In genomic region chr12:77342275-77342674, GRCh38 we compare ENCODE assay signal across 26 cellular contexts.
"Had no signal": no experiment of that assay in that cellular context is flagged by ENCODE, and none has a peak within 500 bp of the region (broad histone marks: within the 10 kb centered on the region; RNA-seq: fewer than 3 reads in every experiment).

No MANE protein-coding gene starts in this region.

- H3K27ac ChIP-seq: epithelial cell of prostate, foreskin keratinocyte, gastroesophageal sphincter, heart left ventricle, hepatocyte, neutrophil, pancreas, suprapubic skin, transverse colon, upper lobe of right lung, uterus had no signal

- DNase-seq: cortex of kidney; foreskin keratinocyte; heart left ventricle; kidney; midbrain; naive thymus-derived CD4-positive, alpha-beta T cell; nephron progenitor cell; pancreas; retina; small intestine; stimulated activated CD4-positive, alpha-beta T cell treated with anti-CD3 and anti-CD28 coated beads, Interleukin-15, amount 100 ng/mL, for 24 hours; stimulated activated CD4-positive, alpha-beta T cell treated with anti-CD3 and anti-CD28 coated beads, Interleukin-2, amount 100 ng/mL, for 48 hours; stimulated activated naive B cell treated with anti-CD40 and anti-IgM and Interleukin-4, amounts not matched to agents 10 μg/mL and 1 μg/mL and 100 μg/mL, for 72 hours; transverse colon; upper lobe of right lung; uterus had no signal

- H3K4me2 ChIP-seq: hepatocyte had no signal

- H3K4me1 ChIP-seq: foreskin keratinocyte, pancreas, upper lobe of right lung, uterus had no signal

- H2AFZ ChIP-seq: hepatocyte had no signal

- H3K36me3 Mint-ChIP-seq: memory B cell; naive thymus-derived CD4-positive, alpha-beta T cell; stimulated activated naive B cell treated with anti-CD40 and anti-IgM and Interleukin-4, amounts not matched to agents 10 μg/mL and 1 μg/mL and 100 μg/mL, for 72 hours had no signal

- H3K27me3 ChIP-seq: foreskin keratinocyte, gastroesophageal sphincter, heart left ventricle, hepatocyte, neutrophil, pancreas, suprapubic skin, transverse colon, upper lobe of right lung, uterus had no signal

- H3K4me1 Mint-ChIP-seq: memory B cell; naive thymus-derived CD4-positive, alpha-beta T cell; stimulated activated naive B cell treated with anti-CD40 and anti-IgM and Interleukin-4, amounts not matched to agents 10 μg/mL and 1 μg/mL and 100 μg/mL, for 72 hours had no signal

- ATAC-seq: esophagus mucosa; gastroesophageal sphincter; heart left ventricle; left lobe of liver; naive thymus-derived CD4-positive, alpha-beta T cell; pancreas; stimulated activated naive B cell treated with anti-CD40 and anti-IgM and Interleukin-4, amounts not matched to agents 10 μg/mL and 1 μg/mL and 100 μg/mL, for 72 hours; upper lobe of right lung had no signal

- H3K9me3 Mint-ChIP-seq: nephron progenitor cell; stimulated activated naive CD8-positive, alpha-beta T cell treated with anti-CD3 and anti-CD28 coated beads, Interleukin-15, Interleukin-2, amounts not matched to agents 100 ng/mL and 50 ng/mL, for 24 hours had no signal

- H3K27me3 Mint-ChIP-seq: memory B cell; naive thymus-derived CD4-positive, alpha-beta T cell; stimulated activated naive B cell treated with anti-CD40 and anti-IgM and Interleukin-4, amounts not matched to agents 10 μg/mL and 1 μg/mL and 100 μg/mL, for 72 hours; stimulated activated naive CD8-positive, alpha-beta T cell treated with anti-CD3 and anti-CD28 coated beads, Interleukin-15, Interleukin-2, amounts not matched to agents 100 ng/mL and 50 ng/mL, for 24 hours had no signal

- H3K4me3 Mint-ChIP-seq: memory B cell; naive thymus-derived CD4-positive, alpha-beta T cell; nephron progenitor cell; stimulated activated naive B cell treated with anti-CD40 and anti-IgM and Interleukin-4, amounts not matched to agents 10 μg/mL and 1 μg/mL and 100 μg/mL, for 72 hours; stimulated activated naive CD8-positive, alpha-beta T cell treated with anti-CD3 and anti-CD28 coated beads, Interleukin-15, Interleukin-2, amounts not matched to agents 100 ng/mL and 50 ng/mL, for 24 hours had no signal

- H3K9me3 ChIP-seq: gastroesophageal sphincter, heart left ventricle, neutrophil, pancreas, suprapubic skin, transverse colon, upper lobe of right lung, uterus had no signal

- H3K36me3 ChIP-seq: gastroesophageal sphincter, heart left ventricle, neutrophil, pancreas, suprapubic skin, transverse colon, upper lobe of right lung, uterus had no signal

- H3K27ac Mint-ChIP-seq: memory B cell; naive thymus-derived CD4-positive, alpha-beta T cell; nephron progenitor cell; stimulated activated naive B cell treated with anti-CD40 and anti-IgM and Interleukin-4, amounts not matched to agents 10 μg/mL and 1 μg/mL and 100 μg/mL, for 72 hours; stimulated activated naive CD8-positive, alpha-beta T cell treated with anti-CD3 and anti-CD28 coated beads, Interleukin-15, Interleukin-2, amounts not matched to agents 100 ng/mL and 50 ng/mL, for 24 hours had no signal

- H3K4me3 ChIP-seq: gastroesophageal sphincter, heart left ventricle, hepatocyte, lung, pancreas, suprapubic skin, transverse colon, upper lobe of right lung, uterus had no signal
